ENCODE assay signal across 1 cellular context in the genomic region with DNA sequence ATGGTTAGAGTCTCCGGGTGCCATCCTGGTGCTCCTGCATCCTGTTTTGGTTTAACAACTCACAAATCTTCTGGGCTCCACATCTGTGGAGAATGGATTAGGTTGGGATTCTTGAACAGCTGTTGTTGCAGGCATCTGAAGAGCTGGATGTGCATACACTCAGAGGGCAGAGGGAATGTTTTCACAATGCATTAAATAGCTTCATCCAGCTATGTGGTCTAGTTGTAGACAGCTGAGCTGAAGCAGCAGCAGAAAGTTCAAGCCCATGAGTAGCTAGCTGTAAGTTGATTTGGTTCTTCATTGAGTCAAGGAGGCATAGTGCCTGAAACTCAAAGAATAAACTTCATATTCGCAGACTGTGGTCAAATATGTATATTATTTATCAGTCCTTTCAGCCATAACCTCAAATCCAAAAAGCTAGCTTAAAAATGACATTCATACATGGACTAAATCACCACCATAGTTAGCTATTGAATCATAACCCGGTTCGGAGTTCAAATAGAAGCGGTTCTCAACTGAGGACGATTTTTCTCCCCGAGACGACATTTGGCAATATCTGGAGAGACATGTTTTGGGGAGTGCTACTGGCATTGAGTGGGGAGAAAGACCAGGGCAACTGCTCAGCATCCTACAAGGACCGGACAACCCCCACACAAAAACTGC.
TF ChIP-seq lines count a peak whose summit lies in the region.

No MANE protein-coding gene starts in this region.

TF ChIP-seq in endothelial cell of umbilical vein, 7 proteins besides CTCF, POLR2A, EP300 and RAD21:
- TF ChIP-seq FOS (IDR thresholded peaks at IDR 0.05; ENCODE audit: borderline replicate concordance, insufficient read depth, low read length) (no peak), GATA2 (IDR thresholded peaks at IDR 0.05; ENCODE audit: insufficient read depth, insufficient read length, low read depth, low read length) (no peak), POLR2AphosphoS5 (IDR thresholded peaks at IDR 0.05; ENCODE audit: insufficient read depth, low read depth, low read length) (no peak), MYC (IDR thresholded peaks at IDR 0.05; ENCODE audit: low read depth, low read length) (no peak)
- TF ChIP-seq, protein P1, sequence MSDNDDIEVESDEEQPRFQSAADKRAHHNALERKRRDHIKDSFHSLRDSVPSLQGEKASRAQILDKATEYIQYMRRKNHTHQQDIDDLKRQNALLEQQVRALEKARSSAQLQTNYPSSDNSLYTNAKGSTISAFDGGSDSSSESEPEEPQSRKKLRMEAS (IDR thresholded peaks at IDR 0.05; ENCODE audit: insufficient read depth, insufficient read length), result no peak
